7 cellular contexts compared by ENCODE assay signal in genomic region chr10:59876208-59876607, GRCh38. TPM values are rescaled to one million over a fixed set of nuclear protein-coding genes. Genes with fewer than 3 reads are reported as not detected.
DNase-seq lines count a peak whose midpoint lies in the region; ATAC-seq, FAIRE-seq and TF ChIP-seq lines count a peak whose summit lies in the region.
"Not testable (repeated sequence)": the region's sequence is repeated elsewhere in the genome, so short reads cannot be mapped to it uniquely, and the experiment has no call there.

No MANE protein-coding gene starts in this region.

- H4K20me1 ChIP-seq in SU-DHL-6 (ENCODE audit: low read depth, low read length): peaks cover 11% of the 10 kb centered on the region; the same call in 1 of the 2 replicates

- H3K4me3 ChIP-seq in SU-DHL-6 (ENCODE audit: insufficient read depth, low read length, poor library complexity, severe bottlenecking); brain microvascular endothelial cell (ENCODE audit: low read depth, low read length): not testable (repeated sequence)

- FAIRE-seq in GM12892 (lab: Jason Lieb, UNC): peak; percentile 51

- not testable (repeated sequence) for H2AFZ ChIP-seq in SU-DHL-6 (ENCODE audit: low read depth, low read length, severe bottlenecking)

- not testable (repeated sequence) for H3K9me3 ChIP-seq in SU-DHL-6 (ENCODE audit: insufficient read depth, low read length)

- H3K27ac ChIP-seq in SU-DHL-6 (ENCODE audit: low read depth, low read length) (peak overlapping the region; percentile 67), brain microvascular endothelial cell (peak overlapping the region; percentile 75)

- H3K27me3 ChIP-seq in SU-DHL-6 (ENCODE audit: low read length); brain microvascular endothelial cell (replicated peaks): not testable (repeated sequence)

- peak; percentile 21 for ATAC-seq in HG02678 (IDR thresholded peaks at IDR 0.05; ENCODE audit: unreplicated experiment)
- not testable (repeated sequence) for ATAC-seq in natural killer cell treated with Interleukin-12 subunit alpha and Interleukin-12 subunit beta and Interleukin-15 and Interleukin-18, amount 100 ng/mL, for 72 hours

- H3K27ac Mint-ChIP-seq in natural killer cell treated with Interleukin-12 subunit alpha and Interleukin-12 subunit beta and Interleukin-15 and Interleukin-18, amount 100 ng/mL, for 72 hours: peak overlapping the region; percentile 88 to 90

- H3K4me2 ChIP-seq in SU-DHL-6 (ENCODE audit: low read depth, low read length, poor library complexity, severe bottlenecking): peak overlapping the region; percentile 47

- H3K79me2 ChIP-seq in SU-DHL-6 (ENCODE audit: insufficient read depth, low read length): peaks cover 100% of the 10 kb centered on the region

- not testable (repeated sequence) for H3K36me3 ChIP-seq in SU-DHL-6 (ENCODE audit: low read length); brain microvascular endothelial cell (replicated peaks)

- not testable (repeated sequence) for H3K4me3 Mint-ChIP-seq in natural killer cell treated with Interleukin-12 subunit alpha and Interleukin-12 subunit beta and Interleukin-15 and Interleukin-18, amount 100 ng/mL, for 72 hours

- peaks cover 73 to 84% of the 10 kb centered on the region in 2 donors for H3K4me1 Mint-ChIP-seq in natural killer cell treated with Interleukin-12 subunit alpha and Interleukin-12 subunit beta and Interleukin-15 and Interleukin-18, amount 100 ng/mL, for 72 hours (ENCODE audit: low read depth in 2 of 2)

- H3K9me3 Mint-ChIP-seq in natural killer cell treated with Interleukin-12 subunit alpha and Interleukin-12 subunit beta and Interleukin-15 and Interleukin-18, amount 100 ng/mL, for 72 hours: not testable (repeated sequence)

- H3K36me3 Mint-ChIP-seq in natural killer cell treated with Interleukin-12 subunit alpha and Interleukin-12 subunit beta and Interleukin-15 and Interleukin-18, amount 100 ng/mL, for 72 hours: not testable (repeated sequence)

- TF ChIP-seq POLR2A in GM12892 (IDR thresholded peaks at IDR 0.05; ENCODE audit: low read depth, low read length): not testable (repeated sequence)

- in situ Hi-C loops in brain microvascular endothelial cell (cut with HindIII; ENCODE audit: low pct_ligation_motif_present, low sequenced_read_pairs): not testable (repeated sequence)

- not testable (repeated sequence) for H3K9ac ChIP-seq in SU-DHL-6 (ENCODE audit: low read length)

- not testable (repeated sequence) for H3F3A ChIP-seq in SU-DHL-6 (ENCODE audit: insufficient read depth)

- not testable (repeated sequence) for H3K27me3 Mint-ChIP-seq in natural killer cell treated with Interleukin-12 subunit alpha and Interleukin-12 subunit beta and Interleukin-15 and Interleukin-18, amount 100 ng/mL, for 72 hours

- TF ChIP-seq CTCF in SU-DHL-6 (IDR thresholded peaks at IDR 0.05; ENCODE audit: insufficient read depth, low read length, poor library complexity, severe bottlenecking); brain microvascular endothelial cell (IDR thresholded peaks at IDR 0.05; ENCODE audit: low read depth, low read length, missing control alignments): not testable (repeated sequence)

- DNase-seq in GM12892 (ENCODE audit: insufficient read length); brain microvascular endothelial cell; natural killer cell treated with Interleukin-12 subunit alpha and Interleukin-12 subunit beta and Interleukin-15 and Interleukin-18, amount 100 ng/mL, for 72 hours (ENCODE audit: low spot score): not testable (repeated sequence)
- DNase-seq in NCI-H2081 (lab: John Stamatoyannopoulos, UW) (peak; percentile 8 to 31), NCI-H748 (lab: John Stamatoyannopoulos, UW; ENCODE audit: unreplicated experiment) (peak; percentile 2)

- not testable (repeated sequence) for H3K9me2 ChIP-seq in SU-DHL-6 (replicated peaks; ENCODE audit: insufficient read depth, low read length)

RNA-seq across cellular contexts. Expression of gene CCDC6, which starts 30.1 kb away (rescaled TPM):
- 20.9 TPM for polyA plus RNA-seq in GM12892 (2012; ENCODE audit: missing spikeins)
- total RNA-seq in natural killer cell treated with Interleukin-12 subunit alpha and Interleukin-12 subunit beta and Interleukin-15 and Interleukin-18, amount 100 ng/mL, for 72 hours: 100 to 1,000 TPM in 1 of 2 donors, 10 to 100 TPM in 1; 65.7 to 104 TPM
